Comparison of ENCODE assay signal across 1 cellular context in the genomic region with DNA sequence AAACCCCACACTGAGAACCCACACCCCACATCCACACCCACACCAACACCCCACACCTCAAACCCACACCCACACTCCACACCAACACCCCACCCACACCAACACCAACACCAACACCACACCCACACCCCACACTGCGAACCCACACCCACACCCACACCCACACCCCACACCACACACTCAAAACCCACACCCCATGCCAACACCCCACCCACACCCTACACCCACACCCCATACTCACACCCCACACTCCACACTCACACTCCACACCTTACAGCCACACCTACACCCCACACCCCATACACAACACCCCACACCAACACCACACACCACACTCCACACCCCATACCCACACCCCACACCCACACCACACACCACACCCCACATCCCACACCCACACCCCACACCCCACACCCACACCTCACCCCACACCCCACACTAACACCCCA.
TF ChIP-seq lines count a peak whose summit lies in the region.

No MANE protein-coding gene starts in this region.

TF ChIP-seq in K562, 482 proteins besides CTCF, POLR2A, EP300 and RAD21:
- TF ChIP-seq ARID1B (IDR thresholded peaks at IDR 0.05), result no peak
- TF ChIP-seq SREBF1 (IDR thresholded peaks at IDR 0.05; ENCODE audit: borderline replicate concordance, low read depth, low read length), result no peak
- peak; percentile 87 for TF ChIP-seq EGR1 (conservative IDR thresholded peaks at IDR 0.05)
- no peak for TF ChIP-seq GATAD2B (IDR thresholded peaks at IDR 0.05; ENCODE audit: borderline replicate concordance)
- TF ChIP-seq E2F3 (CRISPR knock-in tag; IDR thresholded peaks at IDR 0.05), result no peak
- TF ChIP-seq, protein P1, sequence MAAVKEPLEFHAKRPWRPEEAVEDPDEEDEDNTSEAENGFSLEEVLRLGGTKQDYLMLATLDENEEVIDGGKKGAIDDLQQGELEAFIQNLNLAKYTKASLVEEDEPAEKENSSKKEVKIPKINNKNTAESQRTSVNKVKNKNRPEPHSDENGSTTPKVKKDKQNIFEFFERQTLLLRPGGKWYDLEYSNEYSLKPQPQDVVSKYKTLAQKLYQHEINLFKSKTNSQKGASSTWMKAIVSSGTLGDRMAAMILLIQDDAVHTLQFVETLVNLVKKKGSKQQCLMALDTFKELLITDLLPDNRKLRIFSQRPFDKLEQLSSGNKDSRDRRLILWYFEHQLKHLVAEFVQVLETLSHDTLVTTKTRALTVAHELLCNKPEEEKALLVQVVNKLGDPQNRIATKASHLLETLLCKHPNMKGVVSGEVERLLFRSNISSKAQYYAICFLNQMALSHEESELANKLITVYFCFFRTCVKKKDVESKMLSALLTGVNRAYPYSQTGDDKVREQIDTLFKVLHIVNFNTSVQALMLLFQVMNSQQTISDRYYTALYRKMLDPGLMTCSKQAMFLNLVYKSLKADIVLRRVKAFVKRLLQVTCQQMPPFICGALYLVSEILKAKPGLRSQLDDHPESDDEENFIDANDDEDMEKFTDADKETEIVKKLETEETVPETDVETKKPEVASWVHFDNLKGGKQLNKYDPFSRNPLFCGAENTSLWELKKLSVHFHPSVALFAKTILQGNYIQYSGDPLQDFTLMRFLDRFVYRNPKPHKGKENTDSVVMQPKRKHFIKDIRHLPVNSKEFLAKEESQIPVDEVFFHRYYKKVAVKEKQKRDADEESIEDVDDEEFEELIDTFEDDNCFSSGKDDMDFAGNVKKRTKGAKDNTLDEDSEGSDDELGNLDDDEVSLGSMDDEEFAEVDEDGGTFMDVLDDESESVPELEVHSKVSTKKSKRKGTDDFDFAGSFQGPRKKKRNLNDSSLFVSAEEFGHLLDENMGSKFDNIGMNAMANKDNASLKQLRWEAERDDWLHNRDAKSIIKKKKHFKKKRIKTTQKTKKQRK (IDR thresholded peaks at IDR 0.05; ENCODE audit: borderline replicate concordance, low read depth, low read length), result no peak
- TF ChIP-seq IRF2 (CRISPR knock-in tag; IDR thresholded peaks at IDR 0.05), result no peak
